Comparison of ENCODE assay signal across 18 cellular contexts in the genomic region with DNA sequence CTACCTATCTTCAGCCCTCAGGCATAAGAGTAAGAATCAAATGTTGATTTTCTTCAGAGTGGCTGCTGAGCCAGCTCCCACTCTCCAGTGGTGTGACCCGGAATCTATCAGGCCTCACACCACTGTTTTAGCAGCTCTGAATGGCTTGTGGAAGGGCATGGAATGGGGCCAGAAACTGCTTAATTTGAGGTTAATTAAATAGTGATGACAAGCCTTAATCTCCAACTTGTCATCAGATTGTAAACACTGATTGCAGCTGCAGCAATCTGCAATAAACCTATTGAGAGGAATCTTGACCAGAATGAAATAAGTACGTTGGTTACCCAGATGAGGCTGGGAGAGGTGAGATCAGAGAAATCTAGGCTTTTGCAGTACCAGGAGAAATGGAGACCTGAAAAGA.
DNase-seq lines count a peak whose midpoint lies in the region; ATAC-seq, FAIRE-seq and TF ChIP-seq lines count a peak whose summit lies in the region.
"Had no signal": no experiment of that assay in that cellular context is flagged by ENCODE, and none has a peak within 500 bp of the region (broad histone marks: within the 10 kb centered on the region; RNA-seq: fewer than 3 reads in every experiment).

No MANE protein-coding gene starts in this region.

- DNase-seq in COR-L47 (lab: John Stamatoyannopoulos, UW) (peak; percentile 46), NCI-H774 (lab: John Stamatoyannopoulos, UW) (peak; percentile 1), body of pancreas (no peak), D721Med (ENCODE audit: insufficient read length, low spot score) (no peak)
- no peak for DNase-seq in activated effector memory CD4-positive, alpha-beta T cell treated with anti-CD3 and anti-CD28 coated beads, Interleukin-2, amount 50 U/mL, for 16 hours
- DNase-seq: ACHN, GOT3, HCEC 1CT, KBM-7, NCI-H1092 treated with DMSO at 0.1 percent for 48 hours, NCI-H1930, NCI-H510A, T-cell had no signal

- POLR2A ChIA-PET in HEK293 (lab: Yijun Ruan, JAX), result no interaction called here

- ATAC-seq in GM21529 (IDR thresholded peaks at IDR 0.05; ENCODE audit: unreplicated experiment) (no peak), body of pancreas (no peak)
- ATAC-seq: T-cell had no signal

- TF ChIP-seq CTCF in HEK293 (tag by site-specific recombination; IDR thresholded peaks at IDR 0.05) (no peak), VCaP (conservative IDR thresholded peaks at IDR 0.05) (no peak), body of pancreas (IDR thresholded peaks at IDR 0.05) (no peak), D721Med (IDR thresholded peaks at IDR 0.05; ENCODE audit: insufficient read depth, missing control alignments) (no peak)

- CTCF ChIA-PET in HEK293 (lab: Yijun Ruan, JAX), result no interaction called here

- H3K27ac ChIP-seq in HEK293 (ENCODE audit: extremely low read depth, low read depth, low read length), result no peak overlapping the region
- peak overlapping the region; percentile 70 for H3K27ac ChIP-seq in VCaP
- H3K27ac ChIP-seq in body of pancreas, result no peak overlapping the region
- H3K27ac ChIP-seq: C4-2B, RWPE1 had no signal

- H3K4me3 ChIP-seq in HEK293 (ENCODE audit: low read depth, low read length) (no peak overlapping the region), body of pancreas (no peak overlapping the region)

- no peaks in the 10 kb centered on the region for H3K27me3 ChIP-seq in body of pancreas

- no peak for TF ChIP-seq POLR2A in body of pancreas (IDR thresholded peaks at IDR 0.05)

- WGBS in body of pancreas, 2 donors, result 96 to 100% methylated on average over 2 of the region's 2 CpGs

- FAIRE-seq in D721Med (lab: Jason Lieb, UNC), result no peak

- no peaks in the 10 kb centered on the region for H3K36me3 ChIP-seq in HEK293 (ENCODE audit: control insufficient read depth in 2 of 2, insufficient read depth in 1 of 2, low read length in 2 of 2)
- H3K36me3 ChIP-seq in body of pancreas (replicated peaks in 1 of 2; ENCODE audit: insufficient read depth in 1 of 2, low read depth in 2 of 2), result no peaks in the 10 kb centered on the region

- H3K4me1 ChIP-seq in HEK293 (ENCODE audit: control insufficient read depth, insufficient read depth, low read length) (peaks cover 6% of the 10 kb centered on the region; the same call in 1 of the 2 replicates), body of pancreas (no peaks in the 10 kb centered on the region)

- intact Hi-C loops in body of pancreas (cut with DNase I), result no loop called here

- H3K9me3 ChIP-seq in HEK293 (ENCODE audit: control insufficient read depth, insufficient read depth, low read depth, low read length) (no peaks in the 10 kb centered on the region), body of pancreas (no peaks in the 10 kb centered on the region)

TF ChIP-seq in HEK293, 187 proteins besides CTCF, POLR2A, EP300 and RAD21 (continues in another document):
- peak; percentile 58; the same call in 1 of the 2 replicates for TF ChIP-seq IKZF3 (tag by site-specific recombination; IDR thresholded peaks at IDR 0.05)
- peak; percentile 97 for TF ChIP-seq GFI1B (tag by site-specific recombination; IDR thresholded peaks at IDR 0.05)
- TF ChIP-seq ZNF660 (tag by site-specific recombination; IDR thresholded peaks at IDR 0.05), result no peak
- no peak for TF ChIP-seq GLI4 (tag by site-specific recombination; IDR thresholded peaks at IDR 0.05)
- 0 out of 2 replicates have a peak, but pooled peaks have one; percentile 32 for TF ChIP-seq ZEB2 (tag by site-specific recombination; IDR thresholded peaks at IDR 0.05)
- peak; percentile 93 for TF ChIP-seq FEZF1 (tag by site-specific recombination; IDR thresholded peaks at IDR 0.05)
- TF ChIP-seq, protein P1, sequence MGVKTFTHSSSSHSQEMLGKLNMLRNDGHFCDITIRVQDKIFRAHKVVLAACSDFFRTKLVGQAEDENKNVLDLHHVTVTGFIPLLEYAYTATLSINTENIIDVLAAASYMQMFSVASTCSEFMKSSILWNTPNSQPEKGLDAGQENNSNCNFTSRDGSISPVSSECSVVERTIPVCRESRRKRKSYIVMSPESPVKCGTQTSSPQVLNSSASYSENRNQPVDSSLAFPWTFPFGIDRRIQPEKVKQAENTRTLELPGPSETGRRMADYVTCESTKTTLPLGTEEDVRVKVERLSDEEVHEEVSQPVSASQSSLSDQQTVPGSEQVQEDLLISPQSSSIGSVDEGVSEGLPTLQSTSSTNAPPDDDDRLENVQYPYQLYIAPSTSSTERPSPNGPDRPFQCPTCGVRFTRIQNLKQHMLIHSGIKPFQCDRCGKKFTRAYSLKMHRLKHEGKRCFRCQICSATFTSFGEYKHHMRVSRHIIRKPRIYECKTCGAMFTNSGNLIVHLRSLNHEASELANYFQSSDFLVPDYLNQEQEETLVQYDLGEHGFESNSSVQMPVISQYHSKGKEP (tag by site-specific recombination; IDR thresholded peaks at IDR 0.05), result peak; percentile 97
- TF ChIP-seq ZNF366 (tag by site-specific recombination; conservative IDR thresholded peaks at IDR 0.05), result peak; percentile 83
- TF ChIP-seq, protein P2, sequence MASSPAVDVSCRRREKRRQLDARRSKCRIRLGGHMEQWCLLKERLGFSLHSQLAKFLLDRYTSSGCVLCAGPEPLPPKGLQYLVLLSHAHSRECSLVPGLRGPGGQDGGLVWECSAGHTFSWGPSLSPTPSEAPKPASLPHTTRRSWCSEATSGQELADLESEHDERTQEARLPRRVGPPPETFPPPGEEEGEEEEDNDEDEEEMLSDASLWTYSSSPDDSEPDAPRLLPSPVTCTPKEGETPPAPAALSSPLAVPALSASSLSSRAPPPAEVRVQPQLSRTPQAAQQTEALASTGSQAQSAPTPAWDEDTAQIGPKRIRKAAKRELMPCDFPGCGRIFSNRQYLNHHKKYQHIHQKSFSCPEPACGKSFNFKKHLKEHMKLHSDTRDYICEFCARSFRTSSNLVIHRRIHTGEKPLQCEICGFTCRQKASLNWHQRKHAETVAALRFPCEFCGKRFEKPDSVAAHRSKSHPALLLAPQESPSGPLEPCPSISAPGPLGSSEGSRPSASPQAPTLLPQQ (tag by site-specific recombination; IDR thresholded peaks at IDR 0.05), result peak; percentile 70; the same call in 1 of the 2 replicates
- TF ChIP-seq, protein P3, sequence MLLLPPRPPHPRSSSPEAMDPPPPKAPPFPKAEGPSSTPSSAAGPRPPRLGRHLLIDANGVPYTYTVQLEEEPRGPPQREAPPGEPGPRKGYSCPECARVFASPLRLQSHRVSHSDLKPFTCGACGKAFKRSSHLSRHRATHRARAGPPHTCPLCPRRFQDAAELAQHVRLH (tag by site-specific recombination; IDR thresholded peaks at IDR 0.05), result no peak
- TF ChIP-seq ZSCAN23 (tag by site-specific recombination; IDR thresholded peaks at IDR 0.05), result peak; percentile 76; the same call in 1 of the 2 replicates
- TF ChIP-seq, protein P4, sequence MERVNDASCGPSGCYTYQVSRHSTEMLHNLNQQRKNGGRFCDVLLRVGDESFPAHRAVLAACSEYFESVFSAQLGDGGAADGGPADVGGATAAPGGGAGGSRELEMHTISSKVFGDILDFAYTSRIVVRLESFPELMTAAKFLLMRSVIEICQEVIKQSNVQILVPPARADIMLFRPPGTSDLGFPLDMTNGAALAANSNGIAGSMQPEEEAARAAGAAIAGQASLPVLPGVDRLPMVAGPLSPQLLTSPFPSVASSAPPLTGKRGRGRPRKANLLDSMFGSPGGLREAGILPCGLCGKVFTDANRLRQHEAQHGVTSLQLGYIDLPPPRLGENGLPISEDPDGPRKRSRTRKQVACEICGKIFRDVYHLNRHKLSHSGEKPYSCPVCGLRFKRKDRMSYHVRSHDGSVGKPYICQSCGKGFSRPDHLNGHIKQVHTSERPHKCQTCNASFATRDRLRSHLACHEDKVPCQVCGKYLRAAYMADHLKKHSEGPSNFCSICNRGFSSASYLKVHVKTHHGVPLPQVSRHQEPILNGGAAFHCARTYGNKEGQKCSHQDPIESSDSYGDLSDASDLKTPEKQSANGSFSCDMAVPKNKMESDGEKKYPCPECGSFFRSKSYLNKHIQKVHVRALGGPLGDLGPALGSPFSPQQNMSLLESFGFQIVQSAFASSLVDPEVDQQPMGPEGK (tag by site-specific recombination; IDR thresholded peaks at IDR 0.05), result peak; percentile 48; the same call in 1 of the 2 replicates
- TF ChIP-seq PRDM1 (tag by site-specific recombination; IDR thresholded peaks at IDR 0.05), result no peak
- no peak for TF ChIP-seq ZSCAN16 (tag by site-specific recombination; IDR thresholded peaks at IDR 0.05)
- no peak for TF ChIP-seq ZNF433 (tag by site-specific recombination; IDR thresholded peaks at IDR 0.05; ENCODE audit: low read depth)
- TF ChIP-seq ZNF138 (tag by site-specific recombination; IDR thresholded peaks at IDR 0.05; ENCODE audit: borderline replicate concordance), result no peak
- TF ChIP-seq, protein P5, sequence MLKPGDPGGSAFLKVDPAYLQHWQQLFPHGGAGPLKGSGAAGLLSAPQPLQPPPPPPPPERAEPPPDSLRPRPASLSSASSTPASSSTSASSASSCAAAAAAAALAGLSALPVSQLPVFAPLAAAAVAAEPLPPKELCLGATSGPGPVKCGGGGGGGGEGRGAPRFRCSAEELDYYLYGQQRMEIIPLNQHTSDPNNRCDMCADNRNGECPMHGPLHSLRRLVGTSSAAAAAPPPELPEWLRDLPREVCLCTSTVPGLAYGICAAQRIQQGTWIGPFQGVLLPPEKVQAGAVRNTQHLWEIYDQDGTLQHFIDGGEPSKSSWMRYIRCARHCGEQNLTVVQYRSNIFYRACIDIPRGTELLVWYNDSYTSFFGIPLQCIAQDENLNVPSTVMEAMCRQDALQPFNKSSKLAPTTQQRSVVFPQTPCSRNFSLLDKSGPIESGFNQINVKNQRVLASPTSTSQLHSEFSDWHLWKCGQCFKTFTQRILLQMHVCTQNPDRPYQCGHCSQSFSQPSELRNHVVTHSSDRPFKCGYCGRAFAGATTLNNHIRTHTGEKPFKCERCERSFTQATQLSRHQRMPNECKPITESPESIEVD (tag by site-specific recombination; IDR thresholded peaks at IDR 0.05), result peak; percentile 79
- 0 out of 2 replicates have a peak, but pooled peaks have one; percentile 42 for TF ChIP-seq ZNF24 (tag by site-specific recombination; IDR thresholded peaks at IDR 0.05)
- TF ChIP-seq, protein P6, sequence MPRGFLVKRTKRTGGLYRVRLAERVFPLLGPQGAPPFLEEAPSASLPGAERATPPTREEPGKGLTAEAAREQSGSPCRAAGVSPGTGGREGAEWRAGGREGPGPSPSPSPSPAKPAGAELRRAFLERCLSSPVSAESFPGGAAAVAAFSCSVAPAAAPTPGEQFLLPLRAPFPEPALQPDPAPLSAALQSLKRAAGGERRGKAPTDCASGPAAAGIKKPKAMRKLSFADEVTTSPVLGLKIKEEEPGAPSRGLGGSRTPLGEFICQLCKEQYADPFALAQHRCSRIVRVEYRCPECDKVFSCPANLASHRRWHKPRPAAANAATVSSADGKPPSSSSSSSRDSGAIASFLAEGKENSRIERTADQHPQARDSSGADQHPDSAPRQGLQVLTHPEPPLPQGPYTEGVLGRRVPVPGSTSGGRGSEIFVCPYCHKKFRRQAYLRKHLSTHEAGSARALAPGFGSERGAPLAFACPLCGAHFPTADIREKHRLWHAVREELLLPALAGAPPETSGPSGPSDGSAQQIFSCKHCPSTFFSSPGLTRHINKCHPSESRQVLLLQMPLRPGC (tag by site-specific recombination; IDR thresholded peaks at IDR 0.05), result peak; percentile 84

Comparison
In these comparisons a context has a peak if more than half of its experiments do, and no peak if none do; other contexts are left out.
1. DNase-seq: peak in COR-L47 (single experiment) and NCI-H774 (single experiment); none in body of pancreas (0 of 4), activated effector memory CD4-positive, alpha-beta T cell treated with anti-CD3 and anti-CD28 coated beads, Interleukin-2, amount 50 U/mL, for 16 hours (single experiment) and D721Med (single experiment).